ENCODE assay signal across 1 cellular context in the genomic region with DNA sequence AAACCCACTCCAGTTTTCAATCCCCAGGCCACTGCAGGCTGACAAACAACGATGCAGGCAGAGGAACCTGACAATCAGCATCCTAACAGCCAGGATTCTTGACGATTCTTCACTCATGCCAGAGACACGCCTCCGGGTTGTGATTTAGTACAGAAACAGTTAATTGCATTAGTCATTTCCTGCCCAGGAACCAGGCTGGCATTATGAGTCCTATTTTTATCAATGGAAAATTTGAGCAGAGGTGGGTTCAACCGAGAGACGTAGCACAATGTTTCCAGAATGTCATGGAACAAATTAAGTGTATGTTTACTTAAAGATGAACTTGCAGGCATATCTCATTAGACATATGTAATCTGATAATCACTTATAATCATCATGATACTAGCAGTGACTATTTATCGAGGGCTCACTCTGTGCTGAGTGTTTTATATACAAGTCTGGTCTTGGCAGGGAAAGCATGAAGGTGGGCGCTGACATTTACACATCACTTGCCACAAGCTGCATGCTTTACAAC.
TF ChIP-seq lines count a peak whose summit lies in the region.

No MANE protein-coding gene starts in this region.

TF ChIP-seq in SK-N-SH treated with all-trans-retinoic acid at 6 μM for 48 hours, 23 proteins besides CTCF, POLR2A, EP300 and RAD21 (continued from another document):
- TF ChIP-seq, protein P1, sequence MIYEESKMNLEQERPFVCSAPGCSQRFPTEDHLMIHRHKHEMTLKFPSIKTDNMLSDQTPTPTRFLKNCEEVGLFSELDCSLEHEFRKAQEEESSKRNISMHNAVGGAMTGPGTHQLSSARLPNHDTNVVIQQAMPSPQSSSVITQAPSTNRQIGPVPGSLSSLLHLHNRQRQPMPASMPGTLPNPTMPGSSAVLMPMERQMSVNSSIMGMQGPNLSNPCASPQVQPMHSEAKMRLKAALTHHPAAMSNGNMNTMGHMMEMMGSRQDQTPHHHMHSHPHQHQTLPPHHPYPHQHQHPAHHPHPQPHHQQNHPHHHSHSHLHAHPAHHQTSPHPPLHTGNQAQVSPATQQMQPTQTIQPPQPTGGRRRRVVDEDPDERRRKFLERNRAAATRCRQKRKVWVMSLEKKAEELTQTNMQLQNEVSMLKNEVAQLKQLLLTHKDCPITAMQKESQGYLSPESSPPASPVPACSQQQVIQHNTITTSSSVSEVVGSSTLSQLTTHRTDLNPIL (CRISPR knock-in tag; IDR thresholded peaks at IDR 0.05; ENCODE audit: low read depth) = no peak
- TF ChIP-seq OSR1 (CRISPR knock-in tag; IDR thresholded peaks at IDR 0.05) = no peak
- peak; percentile 58; the same call in 1 of the 2 replicates for TF ChIP-seq TCF4 (CRISPR knock-in tag; IDR thresholded peaks at IDR 0.05; ENCODE audit: borderline replicate concordance)
- TF ChIP-seq, protein P2, sequence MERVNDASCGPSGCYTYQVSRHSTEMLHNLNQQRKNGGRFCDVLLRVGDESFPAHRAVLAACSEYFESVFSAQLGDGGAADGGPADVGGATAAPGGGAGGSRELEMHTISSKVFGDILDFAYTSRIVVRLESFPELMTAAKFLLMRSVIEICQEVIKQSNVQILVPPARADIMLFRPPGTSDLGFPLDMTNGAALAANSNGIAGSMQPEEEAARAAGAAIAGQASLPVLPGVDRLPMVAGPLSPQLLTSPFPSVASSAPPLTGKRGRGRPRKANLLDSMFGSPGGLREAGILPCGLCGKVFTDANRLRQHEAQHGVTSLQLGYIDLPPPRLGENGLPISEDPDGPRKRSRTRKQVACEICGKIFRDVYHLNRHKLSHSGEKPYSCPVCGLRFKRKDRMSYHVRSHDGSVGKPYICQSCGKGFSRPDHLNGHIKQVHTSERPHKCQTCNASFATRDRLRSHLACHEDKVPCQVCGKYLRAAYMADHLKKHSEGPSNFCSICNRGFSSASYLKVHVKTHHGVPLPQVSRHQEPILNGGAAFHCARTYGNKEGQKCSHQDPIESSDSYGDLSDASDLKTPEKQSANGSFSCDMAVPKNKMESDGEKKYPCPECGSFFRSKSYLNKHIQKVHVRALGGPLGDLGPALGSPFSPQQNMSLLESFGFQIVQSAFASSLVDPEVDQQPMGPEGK (CRISPR knock-in tag; IDR thresholded peaks at IDR 0.05; ENCODE audit: borderline replicate concordance) = peak; percentile 55; the same call in 1 of the 2 replicates
- TF ChIP-seq BACH2 (CRISPR knock-in tag; IDR thresholded peaks at IDR 0.05; ENCODE audit: borderline replicate concordance) = no peak
- TF ChIP-seq ZNF70 (CRISPR knock-in tag; IDR thresholded peaks at IDR 0.05) = no peak
